ENCODE assay signal across 16 cellular contexts in genomic region chr14:54623279-54624004, GRCh38. TPM values are rescaled to one million over a fixed set of nuclear protein-coding genes. Genes with fewer than 3 reads are reported as not detected.
DNase-seq lines count a peak whose midpoint lies in the region; ATAC-seq and TF ChIP-seq lines count a peak whose summit lies in the region.
"Had no signal": no experiment of that assay in that cellular context is flagged by ENCODE, and none has a peak within 500 bp of the region (broad histone marks: within the 10 kb centered on the region; RNA-seq: fewer than 3 reads in every experiment).

No MANE protein-coding gene starts in this region.

- no peak for ATAC-seq in activated CD8-positive, alpha-beta T cell treated with anti-CD3 and anti-CD28 coated beads for 36 hours
- ATAC-seq in activated CD8-positive, alpha-beta T cell treated with anti-CD3 and anti-CD28 coated beads, Interleukin-2, amount 10 ng/mL, durations not matched to agents 7 days and 5 days, result no peak
- no peak for ATAC-seq in activated naive CD8-positive, alpha-beta T cell treated with anti-CD3 and anti-CD28 coated beads, Interleukin-2, amount 50 U/mL, for 24 hours

- H3K36me3 ChIP-seq in Caco-2 (ENCODE audit: control insufficient read depth, insufficient read depth, low read length), result no peaks in the 10 kb centered on the region
- H3K36me3 ChIP-seq: HAP-1 had no signal

- H3K9me3 ChIP-seq in Caco-2, result no peaks in the 10 kb centered on the region
- H3K9me3 ChIP-seq: HAP-1 had no signal

- POLR2A ChIA-PET in activated CD8-positive, alpha-beta T cell treated with anti-CD3 and anti-CD28 coated beads for 36 hours (lab: Charles Lee), result interaction anchor here (0.9 to 1.5 kb wide), 2 partner anchors 8 to 31 kb away, joined by 3 to 4 read pairs; no protein-coding TSS in a partner anchor
- POLR2A ChIA-PET in activated CD8-positive, alpha-beta T cell treated with anti-CD3 and anti-CD28 coated beads, Interleukin-2, amount 10 ng/mL, durations not matched to agents 7 days and 5 days (lab: Charles Lee), result no interaction called here
- POLR2A ChIA-PET in Caco-2 (lab: Charles Lee), result interaction anchor here (0.6 kb wide), 1 partner anchor 24 kb away, joined by 9 read pairs; no protein-coding TSS in a partner anchor

- peaks cover 6% of the 10 kb centered on the region for H3K36me3 Mint-ChIP-seq in activated CD8-positive, alpha-beta T cell treated with anti-CD3 and anti-CD28 coated beads for 36 hours (ENCODE audit: low read depth)
- H3K36me3 Mint-ChIP-seq in activated CD8-positive, alpha-beta T cell treated with anti-CD3 and anti-CD28 coated beads, Interleukin-2, amount 10 ng/mL, durations not matched to agents 7 days and 5 days (ENCODE audit: low read depth), result peaks cover 4% of the 10 kb centered on the region
- H3K36me3 Mint-ChIP-seq in Caco-2 (ENCODE audit: insufficient read depth, unreplicated experiment) (peaks cover 16% of the 10 kb centered on the region), mesothelial cell of epicardium (peaks cover 4% of the 10 kb centered on the region)
- H3K36me3 Mint-ChIP-seq in activated naive CD8-positive, alpha-beta T cell treated with anti-CD3 and anti-CD28 coated beads, Interleukin-2, amount 50 U/mL, for 24 hours (ENCODE audit: low read depth), result peaks cover 3% of the 10 kb centered on the region

- intact Hi-C loops in activated CD8-positive, alpha-beta T cell treated with anti-CD3 and anti-CD28 coated beads for 36 hours (cut with micrococcal nuclease), result no loop called here
- intact Hi-C loops in Caco-2 (cut with micrococcal nuclease; ENCODE audit: unreplicated experiment), result loop anchor here (2.0 kb wide), 1 partner anchor 19 kb away; no protein-coding TSS in a partner anchor

- no peaks in the 10 kb centered on the region for H3K27me3 Mint-ChIP-seq in activated CD8-positive, alpha-beta T cell treated with anti-CD3 and anti-CD28 coated beads for 36 hours
- H3K27me3 Mint-ChIP-seq in activated CD8-positive, alpha-beta T cell treated with anti-CD3 and anti-CD28 coated beads, Interleukin-2, amount 10 ng/mL, durations not matched to agents 7 days and 5 days (ENCODE audit: low read depth), result no peaks in the 10 kb centered on the region
- no peaks in the 10 kb centered on the region for H3K27me3 Mint-ChIP-seq in Caco-2 (ENCODE audit: insufficient read depth, unreplicated experiment)
- H3K27me3 Mint-ChIP-seq in activated naive CD8-positive, alpha-beta T cell treated with anti-CD3 and anti-CD28 coated beads, Interleukin-2, amount 50 U/mL, for 24 hours, result no peaks in the 10 kb centered on the region
- no peaks in the 10 kb centered on the region for H3K27me3 Mint-ChIP-seq in mesothelial cell of epicardium (ENCODE audit: low read depth)

- TF ChIP-seq CTCF in activated CD8-positive, alpha-beta T cell treated with anti-CD3 and anti-CD28 coated beads for 36 hours (IDR thresholded peaks at IDR 0.05), result no peak
- no peak for TF ChIP-seq CTCF in Caco-2 (IDR thresholded peaks at IDR 0.05; ENCODE audit: insufficient read depth in 1 of 2, low read depth in 1 of 2, low read length in 1 of 2, severe bottlenecking in 1 of 2, unreplicated experiment in 1 of 2)
- TF ChIP-seq CTCF in mesothelial cell of epicardium (IDR thresholded peaks at IDR 0.05; ENCODE audit: unreplicated experiment), result no peak

- peaks cover 38% of the 10 kb centered on the region for H3K4me1 Mint-ChIP-seq in activated CD8-positive, alpha-beta T cell treated with anti-CD3 and anti-CD28 coated beads for 36 hours (ENCODE audit: low read depth)
- H3K4me1 Mint-ChIP-seq in activated CD8-positive, alpha-beta T cell treated with anti-CD3 and anti-CD28 coated beads, Interleukin-2, amount 10 ng/mL, durations not matched to agents 7 days and 5 days (ENCODE audit: low read depth), result peaks cover 27% of the 10 kb centered on the region
- H3K4me1 Mint-ChIP-seq in Caco-2 (ENCODE audit: low read depth, unreplicated experiment) (peaks cover 18% of the 10 kb centered on the region), mesothelial cell of epicardium (peaks cover 58% of the 10 kb centered on the region)
- peaks cover 50% of the 10 kb centered on the region for H3K4me1 Mint-ChIP-seq in activated naive CD8-positive, alpha-beta T cell treated with anti-CD3 and anti-CD28 coated beads, Interleukin-2, amount 50 U/mL, for 24 hours

- H3K4me3 ChIP-seq in Caco-2 (ENCODE audit: low read depth, low read length), result no peak overlapping the region
- H3K4me3 ChIP-seq: BLaER1, HAP-1 had no signal

- no peak for DNase-seq in activated CD8-positive, alpha-beta T cell treated with anti-CD3 and anti-CD28 coated beads for 36 hours
- no peak for DNase-seq in activated CD8-positive, alpha-beta T cell treated with anti-CD3 and anti-CD28 coated beads, Interleukin-2, amount 10 ng/mL, durations not matched to agents 7 days and 5 days
- DNase-seq in Caco-2 (no peak), mesothelial cell of epicardium (ENCODE audit: low spot score in 2 of 2, unreplicated experiment in 2 of 2) (no peak), SKM-1 treated with dmso at 0.1 percent for 144 hours (lab: John Stamatoyannopoulos, UW; ENCODE audit: unreplicated experiment) (no peak), anterior cingulate cortex (lab: John Stamatoyannopoulos, UW) (no peak), NCI-H446 (lab: John Stamatoyannopoulos, UW) (no peak)
- DNase-seq in activated naive CD8-positive, alpha-beta T cell treated with anti-CD3 and anti-CD28 coated beads, Interleukin-2, amount 50 U/mL, for 24 hours, result no peak
- DNase-seq: 8988T, EL, NCI-H1436, NCI-H2081 treated with DMSO at 0.1 percent for 48 hours, NCI-H524 treated with DMSO at 0.1 percent for 48 hours, OCI-M1 had no signal

- CTCF ChIA-PET in activated CD8-positive, alpha-beta T cell treated with anti-CD3 and anti-CD28 coated beads for 36 hours (lab: Charles Lee), result interaction anchor here (1.1 kb wide), 1 partner anchor 150 kb away, joined by 3 read pairs; no protein-coding TSS in a partner anchor
- CTCF ChIA-PET in activated CD8-positive, alpha-beta T cell treated with anti-CD3 and anti-CD28 coated beads, Interleukin-2, amount 10 ng/mL, durations not matched to agents 7 days and 5 days (lab: Charles Lee), result no interaction called here
- CTCF ChIA-PET in Caco-2 (lab: Charles Lee), result no interaction called here

- H3K4me3 Mint-ChIP-seq in activated CD8-positive, alpha-beta T cell treated with anti-CD3 and anti-CD28 coated beads for 36 hours, result no peak overlapping the region
- no peak overlapping the region for H3K4me3 Mint-ChIP-seq in activated CD8-positive, alpha-beta T cell treated with anti-CD3 and anti-CD28 coated beads, Interleukin-2, amount 10 ng/mL, durations not matched to agents 7 days and 5 days
- H3K4me3 Mint-ChIP-seq in Caco-2 (ENCODE audit: unreplicated experiment) (no peak overlapping the region), mesothelial cell of epicardium (no peak overlapping the region)
- no peak overlapping the region for H3K4me3 Mint-ChIP-seq in activated naive CD8-positive, alpha-beta T cell treated with anti-CD3 and anti-CD28 coated beads, Interleukin-2, amount 50 U/mL, for 24 hours

- BruUV-seq in Caco-2 (replicated peaks; lab: Mats Ljungman, UMichigan), result no TSS peak

- H3K27me3 ChIP-seq in Caco-2 (replicated peaks; ENCODE audit: control insufficient read depth, insufficient read depth, low read length), result no peaks in the 10 kb centered on the region
- H3K27me3 ChIP-seq: BLaER1 had no signal

- peaks cover 30% of the 10 kb centered on the region for H3K4me1 ChIP-seq in Caco-2

- H3K27ac Mint-ChIP-seq in activated CD8-positive, alpha-beta T cell treated with anti-CD3 and anti-CD28 coated beads for 36 hours, result peak overlapping the region; percentile 31
- no peak overlapping the region for H3K27ac Mint-ChIP-seq in activated CD8-positive, alpha-beta T cell treated with anti-CD3 and anti-CD28 coated beads, Interleukin-2, amount 10 ng/mL, durations not matched to agents 7 days and 5 days
- H3K27ac Mint-ChIP-seq in Caco-2 (ENCODE audit: unreplicated experiment) (peak overlapping the region; percentile 65), mesothelial cell of epicardium (peak overlapping the region; percentile 62)
- peak overlapping the region; percentile 61 for H3K27ac Mint-ChIP-seq in activated naive CD8-positive, alpha-beta T cell treated with anti-CD3 and anti-CD28 coated beads, Interleukin-2, amount 50 U/mL, for 24 hours

- no peaks in the 10 kb centered on the region for H3K9me3 Mint-ChIP-seq in activated CD8-positive, alpha-beta T cell treated with anti-CD3 and anti-CD28 coated beads for 36 hours
- H3K9me3 Mint-ChIP-seq in activated CD8-positive, alpha-beta T cell treated with anti-CD3 and anti-CD28 coated beads, Interleukin-2, amount 10 ng/mL, durations not matched to agents 7 days and 5 days (ENCODE audit: insufficient read depth), result peaks cover 10% of the 10 kb centered on the region
- H3K9me3 Mint-ChIP-seq in Caco-2 (ENCODE audit: unreplicated experiment), result no peaks in the 10 kb centered on the region
- H3K9me3 Mint-ChIP-seq in activated naive CD8-positive, alpha-beta T cell treated with anti-CD3 and anti-CD28 coated beads, Interleukin-2, amount 50 U/mL, for 24 hours, result peaks cover 3% of the 10 kb centered on the region
- H3K9me3 Mint-ChIP-seq in mesothelial cell of epicardium, result peaks cover 11% of the 10 kb centered on the region

RNA-seq across cellular contexts. Expression of gene SAMD4A, which starts 56.5 kb away (rescaled TPM):
- total RNA-seq in activated CD8-positive, alpha-beta T cell treated with anti-CD3 and anti-CD28 coated beads for 36 hours, result 1 to 10 TPM; 4.5 to 4.9 TPM
- total RNA-seq in activated CD8-positive, alpha-beta T cell treated with anti-CD3 and anti-CD28 coated beads, Interleukin-2, amount 10 ng/mL, durations not matched to agents 7 days and 5 days, result 1 to 10 TPM; 3.6 to 3.9 TPM
- total RNA-seq in Caco-2 (2022), result 60.4 and 60.8 TPM in 2 replicates
- total RNA-seq in mesothelial cell of epicardium, result 27.8 to 30.0 TPM (median 29.6 TPM) in 3 replicates
